ENCODE assay signal across 1 cellular context in genomic region chr15:65326109-65326508, GRCh38.
TF ChIP-seq lines count a peak whose summit lies in the region.

No MANE protein-coding gene starts in this region.

TF ChIP-seq in GM12878, 131 proteins besides CTCF, POLR2A, EP300 and RAD21 (continued from another document):
- TF ChIP-seq SKIL (IDR thresholded peaks at IDR 0.05; ENCODE audit: low read depth, poor library complexity, severe bottlenecking) (no peak), KDM1A (IDR thresholded peaks at IDR 0.05; ENCODE audit: borderline replicate concordance) (no peak), RAD51 (IDR thresholded peaks at IDR 0.05) (no peak), NFIC (IDR thresholded peaks at IDR 0.05; ENCODE audit: low read depth, low read length) (no peak), IKZF1 (conservative IDR thresholded peaks at IDR 0.05) (no peak), ELK1 (IDR thresholded peaks at IDR 0.05; ENCODE audit: low read depth, low read length) (no peak), ZNF217 (IDR thresholded peaks at IDR 0.05) (no peak), NR2C1 (IDR thresholded peaks at IDR 0.05) (no peak), ZNF274 (IDR thresholded peaks at IDR 0.05; ENCODE audit: insufficient read depth, insufficient read length) (no peak)
